Comparison of ENCODE assay signal across 8 cellular contexts in the genomic region with DNA sequence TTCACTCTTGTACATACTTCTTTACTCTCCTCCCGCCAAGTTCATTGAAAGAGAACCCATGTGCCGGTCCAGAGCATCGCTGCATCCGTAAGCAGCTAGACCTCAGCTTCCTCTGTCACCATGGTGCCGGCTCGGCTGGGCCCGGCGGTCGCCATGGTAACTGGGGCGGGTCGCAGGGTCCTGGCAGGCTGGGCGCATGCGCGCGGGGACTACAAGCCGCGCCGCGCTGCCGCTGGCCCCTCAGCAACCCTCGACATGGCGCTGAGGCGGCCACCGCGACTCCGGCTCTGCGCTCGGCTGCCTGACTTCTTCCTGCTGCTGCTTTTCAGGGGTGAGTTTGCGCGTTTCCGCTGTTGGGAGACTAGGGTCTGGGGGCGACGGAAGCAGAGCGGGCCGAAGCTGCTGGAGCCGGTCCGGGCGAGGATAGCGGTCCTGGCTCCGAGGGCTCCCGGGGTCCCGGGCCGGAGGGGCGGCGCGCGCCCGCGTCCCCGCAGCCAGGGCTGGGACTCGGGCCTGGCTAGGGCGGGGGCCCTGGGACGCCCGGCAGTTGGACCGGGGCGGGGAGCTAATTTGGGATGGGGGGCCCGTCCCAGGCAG. TPM values are rescaled to one million over a fixed set of nuclear protein-coding genes. Genes with fewer than 3 reads are reported as not detected.
DNase-seq lines count a peak whose midpoint lies in the region; ATAC-seq and TF ChIP-seq lines count a peak whose summit lies in the region.

Gene JAM3 (plus strand): TSS at position 244 of the 597 bp plus-strand sequence. CDS start 12 bp downstream, at position 256.

- no peaks in the 10 kb centered on the region for H3K36me3 ChIP-seq in H7 (replicated peaks; ENCODE audit: control insufficient read depth, insufficient read depth, low read length)
- H3K36me3 ChIP-seq in tibial artery, result no peaks in the 10 kb centered on the region

- intact Hi-C loops in left ventricle myocardium superior (cut with micrococcal nuclease), result no loop called here
- intact Hi-C loops in posterior cingulate gyrus (cut with DNase I), result loop anchor here (2.0 kb wide), 1 partner anchor 52 kb away; no protein-coding TSS in a partner anchor
- intact Hi-C loops in tibial artery (cut with DNase I; ENCODE audit: low total_unique reads), result loop anchor here (5.0 kb wide), 1 partner anchor 73 kb away; no protein-coding TSS in a partner anchor

- DNase-seq in Daoy (ENCODE audit: low read depth) (peak; percentile 98), H7 (peak; percentile 100), NAMALWA (ENCODE audit: low spot score) (peak; percentile 58), T-helper 2 cell (peak; percentile 85 to 97 (median 95)), amygdala (lab: John Stamatoyannopoulos, UW) (peak; percentile 70 to 98 (median 91)), left ventricle myocardium superior (peak; percentile 98), posterior cingulate gyrus (peak; percentile 97 to 100 (median 98)), tibial artery (peak; percentile 93 to 97)

- peak; percentile 99 for ATAC-seq in left ventricle myocardium superior

- H3K27me3 ChIP-seq in H7 (ENCODE audit: control insufficient read depth, insufficient read depth, low read length) (peaks cover 2% of the 10 kb centered on the region; the same call in 1 of the 2 replicates), tibial artery (no peaks in the 10 kb centered on the region)

- TF ChIP-seq CTCF in tibial artery (IDR thresholded peaks at IDR 0.05), result no peak

- H3K4me1 ChIP-seq in tibial artery, result peaks cover 0 to 23% (median 11%) of the 10 kb centered on the region in 4 donors

- no peaks in the 10 kb centered on the region for H3K9me3 ChIP-seq in tibial artery

- H3K4me3 ChIP-seq in H7 (ENCODE audit: insufficient read depth, low read depth, low read length) (peak within 1 kb of the TSS; percentile 82), tibial artery (peak within 1 kb of the TSS; percentile 80 to 95)

- peak within 1 kb of the TSS; percentile 92 to 93 for H3K27ac ChIP-seq in tibial artery

RNA-seq across cellular contexts. Expression of gene JAM3, which starts in this region (rescaled TPM):
- total RNA-seq in Daoy (2014; rRNA removed; shearing (Covaris generic)), result 53.9 and 61.8 TPM in 2 replicates
- total RNA-seq in H7 (2014; rRNA removed; shearing (Covaris generic)), result 34.4 and 40.8 TPM in 2 replicates
- total RNA-seq in left ventricle myocardium superior, result 18.3 TPM

Comparison
In these comparisons a context has a peak if more than half of its experiments do, and no peak if none do; other contexts are left out.
1. Peak in every context shown above with its lines: DNase-seq, ATAC-seq, H3K4me3 ChIP-seq and H3K27ac ChIP-seq.